ENCODE assay signal across 2 cellular contexts in genomic region chrX:149129767-149130166, GRCh38.
TF ChIP-seq lines count a peak whose summit lies in the region.

No MANE protein-coding gene starts in this region.

TF ChIP-seq in HEK293, 187 proteins besides CTCF, POLR2A, EP300 and RAD21 (continued from another document):
- TF ChIP-seq HIC1 (tag by site-specific recombination; IDR thresholded peaks at IDR 0.05) (peak; percentile 91), ZEB2 (tag by site-specific recombination; IDR thresholded peaks at IDR 0.05) (peak; percentile 80), FEZF1 (tag by site-specific recombination; IDR thresholded peaks at IDR 0.05) (peak; percentile 33; the same call in 1 of the 2 replicates), ZFP37 (tag by site-specific recombination; IDR thresholded peaks at IDR 0.05) (peak; percentile 47; the same call in 1 of the 2 replicates), ZNF843 (tag by site-specific recombination; IDR thresholded peaks at IDR 0.05) (peak; percentile 49; the same call in 1 of the 2 replicates), MYNN (tag by site-specific recombination; IDR thresholded peaks at IDR 0.05; ENCODE audit: borderline replicate concordance) (peak; percentile 66), TSHZ1 (tag by site-specific recombination; IDR thresholded peaks at IDR 0.05; ENCODE audit: borderline replicate concordance) (0 out of 2 replicates have a peak, but pooled peaks have one; percentile 54), SP7 (tag by site-specific recombination; IDR thresholded peaks at IDR 0.05) (peak; percentile 68), ZNF629 (tag by site-specific recombination; IDR thresholded peaks at IDR 0.05) (peak; percentile 79), ZNF423 (tag by site-specific recombination; IDR thresholded peaks at IDR 0.05) (no peak), BCL6B (tag by site-specific recombination; IDR thresholded peaks at IDR 0.05) (no peak), ZNF521 (tag by site-specific recombination; IDR thresholded peaks at IDR 0.05) (no peak), ZNF133 (tag by site-specific recombination; IDR thresholded peaks at IDR 0.05) (no peak), TCF7L2 (IDR thresholded peaks at IDR 0.05; ENCODE audit: borderline replicate concordance, low read depth, low read length) (peak; percentile 99), ZNF660 (tag by site-specific recombination; IDR thresholded peaks at IDR 0.05) (no peak), PRDM6 (tag by site-specific recombination; IDR thresholded peaks at IDR 0.05) (peak; percentile 30; the same call in 1 of the 2 replicates), IKZF3 (tag by site-specific recombination; IDR thresholded peaks at IDR 0.05) (0 out of 2 replicates have a peak, but pooled peaks have one; percentile 14), OSR2 (tag by site-specific recombination; IDR thresholded peaks at IDR 0.05) (0 out of 2 replicates have a peak, but pooled peaks have one; percentile 32)

TF ChIP-seq in GM12878, 131 proteins besides CTCF, POLR2A, EP300 and RAD21 (continued from another document):
- TF ChIP-seq ZBTB4 (CRISPR knock-in tag; IDR thresholded peaks at IDR 0.05) = no peak
- TF ChIP-seq ASH2L (IDR thresholded peaks at IDR 0.05; ENCODE audit: borderline replicate concordance, low read depth) = no peak
- peak; percentile 35; the same call in 1 of the 2 replicates for TF ChIP-seq MTA2 (IDR thresholded peaks at IDR 0.05; ENCODE audit: low read depth)
- no peak for TF ChIP-seq POU2F2 (IDR thresholded peaks at IDR 0.05; ENCODE audit: borderline replicate concordance, low read depth, low read length)
- no peak for TF ChIP-seq BRCA1 (IDR thresholded peaks at IDR 0.05; ENCODE audit: low read depth, low read length)
- 0 out of 2 replicates have a peak, but pooled peaks have one; percentile 19 for TF ChIP-seq PKNOX1 (IDR thresholded peaks at IDR 0.05)
- TF ChIP-seq POLR2AphosphoS2 (IDR thresholded peaks at IDR 0.05; ENCODE audit: low read depth, low read length) = no peak
- no peak for TF ChIP-seq CEBPZ (IDR thresholded peaks at IDR 0.05; ENCODE audit: low read depth, low read length)
- no peak for TF ChIP-seq ZSCAN29 (IDR thresholded peaks at IDR 0.05)
- no peak for TF ChIP-seq BMI1 (IDR thresholded peaks at IDR 0.05; ENCODE audit: borderline replicate concordance)
- no peak for TF ChIP-seq NFYA (IDR thresholded peaks at IDR 0.05; ENCODE audit: borderline replicate concordance, low read depth, low read length)
- TF ChIP-seq PAX8 (IDR thresholded peaks at IDR 0.05) = no peak
- no peak for TF ChIP-seq E2F4 (IDR thresholded peaks at IDR 0.05; ENCODE audit: low read depth, low read length)
- peak; percentile 83 for TF ChIP-seq IKZF1 (conservative IDR thresholded peaks at IDR 0.05)
- TF ChIP-seq MAX (IDR thresholded peaks at IDR 0.05; ENCODE audit: low read depth, low read length) = no peak
- TF ChIP-seq NR2F1 (conservative IDR thresholded peaks at IDR 0.05) = peak; percentile 95
- no peak for TF ChIP-seq NFXL1 (IDR thresholded peaks at IDR 0.05; ENCODE audit: borderline replicate concordance)
- TF ChIP-seq SRF (IDR thresholded peaks at IDR 0.05; ENCODE audit: low read depth in 2 of 2, low read length in 2 of 2) = no peak
- TF ChIP-seq SMARCA5 (IDR thresholded peaks at IDR 0.05) = no peak
- peak; percentile 76 for TF ChIP-seq NR2C1 (IDR thresholded peaks at IDR 0.05)
- no peak for TF ChIP-seq GABPA (IDR thresholded peaks at IDR 0.05; ENCODE audit: low read depth)
- peak; percentile 43; the same call in 1 of the 2 replicates for TF ChIP-seq ZNF687 (IDR thresholded peaks at IDR 0.05)
- no peak for TF ChIP-seq ESRRA (IDR thresholded peaks at IDR 0.05; ENCODE audit: low read length)
- TF ChIP-seq BHLHE40 (IDR thresholded peaks at IDR 0.05; ENCODE audit: borderline replicate concordance in 1 of 2, low read depth in 2 of 2, low read length in 1 of 2) = peak in 1 of 2 experiments; percentile 49; a peak in 2 of 4 replicates
- TF ChIP-seq IKZF2 (IDR thresholded peaks at IDR 0.05) = peak; percentile 63 to 70; a peak in 3 of 4 replicates
- TF ChIP-seq HCFC1 (IDR thresholded peaks at IDR 0.05; ENCODE audit: low read length) = no peak
- TF ChIP-seq HSF1 (IDR thresholded peaks at IDR 0.05; ENCODE audit: low read depth, low read length) = no peak
- no peak for TF ChIP-seq IRF4 (IDR thresholded peaks at IDR 0.05; ENCODE audit: low read depth, low read length)
- TF ChIP-seq STAT3 (IDR thresholded peaks at IDR 0.05; ENCODE audit: low read depth, low read length) = no peak
- TF ChIP-seq NBN (IDR thresholded peaks at IDR 0.05) = no peak
- TF ChIP-seq ETV6 (conservative IDR thresholded peaks at IDR 0.05 in 1 of 2, IDR thresholded peaks at IDR 0.05 in 1 of 2; ENCODE audit: borderline replicate concordance in 1 of 2, low read depth in 1 of 2) = 0 out of 4 replicates have a peak, but pooled peaks of 1 of the 2 experiments have one; percentile 17
- no peak for TF ChIP-seq ZBTB11 (CRISPR knock-in tag; IDR thresholded peaks at IDR 0.05)
